1 cellular context compared by ENCODE assay signal in the genomic region with DNA sequence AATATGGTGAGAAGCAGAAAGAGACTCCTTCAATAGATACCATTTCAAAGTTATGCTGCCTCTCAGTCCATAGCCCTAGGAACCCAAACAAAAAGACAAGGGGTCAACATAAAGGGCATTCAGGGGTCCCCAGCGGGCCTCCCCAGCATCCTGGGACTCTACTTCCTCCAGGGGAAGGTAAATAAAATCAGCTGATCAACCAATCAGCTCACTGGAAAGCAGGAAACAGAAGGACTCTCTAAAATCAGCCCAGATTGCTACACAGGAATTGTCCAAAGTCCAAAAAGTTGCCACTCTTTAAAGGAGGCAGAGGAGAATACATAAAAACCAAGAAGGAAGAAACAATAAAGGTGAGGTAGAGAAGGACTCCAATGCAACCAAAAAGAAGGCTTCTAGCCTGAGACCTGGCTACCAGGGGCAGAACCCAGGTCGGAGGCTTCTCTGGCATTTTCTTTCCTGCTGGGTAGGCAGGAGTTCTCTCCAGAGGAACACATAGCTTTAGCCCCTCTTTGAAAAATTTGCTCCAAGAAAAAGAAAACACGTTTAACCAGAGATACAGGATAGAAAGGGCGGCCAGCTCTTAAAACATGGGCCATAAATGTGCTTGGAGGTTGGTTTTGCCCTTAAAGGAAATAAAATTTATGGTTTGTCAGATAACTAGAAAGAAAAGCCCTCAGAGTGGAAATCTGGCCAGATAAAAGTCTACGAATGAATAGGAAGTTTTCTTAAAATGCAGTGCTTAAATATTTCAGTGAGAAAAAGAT.
A peak's percentile ranks its signal among the peaks of the same experiment; 100 is the strongest.
TF ChIP-seq lines count a peak whose summit lies in the region.

No MANE protein-coding gene starts in this region.

TF ChIP-seq in HepG2, 621 proteins besides CTCF, POLR2A, EP300 and RAD21 (continued from another document and continues in another):
- TF ChIP-seq ZNF577 (CRISPR knock-in tag; IDR thresholded peaks at IDR 0.05; ENCODE audit: borderline replicate concordance, low read depth) = no peak
- no peak for TF ChIP-seq ZNF557 (CRISPR knock-in tag; IDR thresholded peaks at IDR 0.05)
- TF ChIP-seq, protein P1, sequence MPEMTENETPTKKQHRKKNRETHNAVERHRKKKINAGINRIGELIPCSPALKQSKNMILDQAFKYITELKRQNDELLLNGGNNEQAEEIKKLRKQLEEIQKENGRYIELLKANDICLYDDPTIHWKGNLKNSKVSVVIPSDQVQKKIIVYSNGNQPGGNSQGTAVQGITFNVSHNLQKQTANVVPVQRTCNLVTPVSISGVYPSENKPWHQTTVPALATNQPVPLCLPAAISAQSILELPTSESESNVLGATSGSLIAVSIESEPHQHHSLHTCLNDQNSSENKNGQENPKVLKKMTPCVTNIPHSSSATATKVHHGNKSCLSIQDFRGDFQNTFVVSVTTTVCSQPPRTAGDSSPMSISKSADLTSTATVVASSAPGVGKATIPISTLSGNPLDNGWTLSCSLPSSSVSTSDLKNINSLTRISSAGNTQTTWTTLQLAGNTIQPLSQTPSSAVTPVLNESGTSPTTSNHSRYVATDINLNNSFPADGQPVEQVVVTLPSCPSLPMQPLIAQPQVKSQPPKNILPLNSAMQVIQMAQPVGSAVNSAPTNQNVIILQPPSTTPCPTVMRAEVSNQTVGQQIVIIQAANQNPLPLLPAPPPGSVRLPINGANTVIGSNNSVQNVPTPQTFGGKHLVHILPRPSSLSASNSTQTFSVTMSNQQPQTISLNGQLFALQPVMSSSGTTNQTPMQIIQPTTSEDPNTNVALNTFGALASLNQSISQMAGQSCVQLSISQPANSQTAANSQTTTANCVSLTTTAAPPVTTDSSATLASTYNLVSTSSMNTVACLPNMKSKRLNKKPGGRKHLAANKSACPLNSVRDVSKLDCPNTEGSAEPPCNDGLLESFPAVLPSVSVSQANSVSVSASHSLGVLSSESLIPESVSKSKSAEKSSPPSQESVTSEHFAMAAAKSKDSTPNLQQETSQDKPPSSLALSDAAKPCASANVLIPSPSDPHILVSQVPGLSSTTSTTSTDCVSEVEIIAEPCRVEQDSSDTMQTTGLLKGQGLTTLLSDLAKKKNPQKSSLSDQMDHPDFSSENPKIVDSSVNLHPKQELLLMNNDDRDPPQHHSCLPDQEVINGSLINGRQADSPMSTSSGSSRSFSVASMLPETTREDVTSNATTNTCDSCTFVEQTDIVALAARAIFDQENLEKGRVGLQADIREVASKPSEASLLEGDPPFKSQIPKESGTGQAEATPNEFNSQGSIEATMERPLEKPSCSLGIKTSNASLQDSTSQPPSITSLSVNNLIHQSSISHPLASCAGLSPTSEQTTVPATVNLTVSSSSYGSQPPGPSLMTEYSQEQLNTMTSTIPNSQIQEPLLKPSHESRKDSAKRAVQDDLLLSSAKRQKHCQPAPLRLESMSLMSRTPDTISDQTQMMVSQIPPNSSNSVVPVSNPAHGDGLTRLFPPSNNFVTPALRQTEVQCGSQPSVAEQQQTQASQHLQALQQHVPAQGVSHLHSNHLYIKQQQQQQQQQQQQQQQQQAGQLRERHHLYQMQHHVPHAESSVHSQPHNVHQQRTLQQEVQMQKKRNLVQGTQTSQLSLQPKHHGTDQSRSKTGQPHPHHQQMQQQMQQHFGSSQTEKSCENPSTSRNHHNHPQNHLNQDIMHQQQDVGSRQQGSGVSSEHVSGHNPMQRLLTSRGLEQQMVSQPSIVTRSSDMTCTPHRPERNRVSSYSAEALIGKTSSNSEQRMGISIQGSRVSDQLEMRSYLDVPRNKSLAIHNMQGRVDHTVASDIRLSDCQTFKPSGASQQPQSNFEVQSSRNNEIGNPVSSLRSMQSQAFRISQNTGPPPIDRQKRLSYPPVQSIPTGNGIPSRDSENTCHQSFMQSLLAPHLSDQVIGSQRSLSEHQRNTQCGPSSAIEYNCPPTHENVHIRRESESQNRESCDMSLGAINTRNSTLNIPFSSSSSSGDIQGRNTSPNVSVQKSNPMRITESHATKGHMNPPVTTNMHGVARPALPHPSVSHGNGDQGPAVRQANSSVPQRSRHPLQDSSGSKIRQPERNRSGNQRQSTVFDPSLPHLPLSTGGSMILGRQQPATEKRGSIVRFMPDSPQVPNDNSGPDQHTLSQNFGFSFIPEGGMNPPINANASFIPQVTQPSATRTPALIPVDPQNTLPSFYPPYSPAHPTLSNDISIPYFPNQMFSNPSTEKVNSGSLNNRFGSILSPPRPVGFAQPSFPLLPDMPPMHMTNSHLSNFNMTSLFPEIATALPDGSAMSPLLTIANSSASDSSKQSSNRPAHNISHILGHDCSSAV (CRISPR knock-in tag; IDR thresholded peaks at IDR 0.05; ENCODE audit: borderline replicate concordance) = no peak
- TF ChIP-seq ERF (CRISPR knock-in tag; IDR thresholded peaks at IDR 0.05) = no peak
- TF ChIP-seq, protein P2, sequence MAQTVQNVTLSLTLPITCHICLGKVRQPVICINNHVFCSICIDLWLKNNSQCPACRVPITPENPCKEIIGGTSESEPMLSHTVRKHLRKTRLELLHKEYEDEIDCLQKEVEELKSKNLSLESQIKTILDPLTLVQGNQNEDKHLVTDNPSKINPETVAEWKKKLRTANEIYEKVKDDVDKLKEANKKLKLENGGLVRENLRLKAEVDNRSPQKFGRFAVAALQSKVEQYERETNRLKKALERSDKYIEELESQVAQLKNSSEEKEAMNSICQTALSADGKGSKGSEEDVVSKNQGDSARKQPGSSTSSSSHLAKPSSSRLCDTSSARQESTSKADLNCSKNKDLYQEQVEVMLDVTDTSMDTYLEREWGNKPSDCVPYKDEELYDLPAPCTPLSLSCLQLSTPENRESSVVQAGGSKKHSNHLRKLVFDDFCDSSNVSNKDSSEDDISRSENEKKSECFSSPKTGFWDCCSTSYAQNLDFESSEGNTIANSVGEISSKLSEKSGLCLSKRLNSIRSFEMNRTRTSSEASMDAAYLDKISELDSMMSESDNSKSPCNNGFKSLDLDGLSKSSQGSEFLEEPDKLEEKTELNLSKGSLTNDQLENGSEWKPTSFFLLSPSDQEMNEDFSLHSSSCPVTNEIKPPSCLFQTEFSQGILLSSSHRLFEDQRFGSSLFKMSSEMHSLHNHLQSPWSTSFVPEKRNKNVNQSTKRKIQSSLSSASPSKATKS (CRISPR knock-in tag; IDR thresholded peaks at IDR 0.05) = no peak
- TF ChIP-seq, protein P3, sequence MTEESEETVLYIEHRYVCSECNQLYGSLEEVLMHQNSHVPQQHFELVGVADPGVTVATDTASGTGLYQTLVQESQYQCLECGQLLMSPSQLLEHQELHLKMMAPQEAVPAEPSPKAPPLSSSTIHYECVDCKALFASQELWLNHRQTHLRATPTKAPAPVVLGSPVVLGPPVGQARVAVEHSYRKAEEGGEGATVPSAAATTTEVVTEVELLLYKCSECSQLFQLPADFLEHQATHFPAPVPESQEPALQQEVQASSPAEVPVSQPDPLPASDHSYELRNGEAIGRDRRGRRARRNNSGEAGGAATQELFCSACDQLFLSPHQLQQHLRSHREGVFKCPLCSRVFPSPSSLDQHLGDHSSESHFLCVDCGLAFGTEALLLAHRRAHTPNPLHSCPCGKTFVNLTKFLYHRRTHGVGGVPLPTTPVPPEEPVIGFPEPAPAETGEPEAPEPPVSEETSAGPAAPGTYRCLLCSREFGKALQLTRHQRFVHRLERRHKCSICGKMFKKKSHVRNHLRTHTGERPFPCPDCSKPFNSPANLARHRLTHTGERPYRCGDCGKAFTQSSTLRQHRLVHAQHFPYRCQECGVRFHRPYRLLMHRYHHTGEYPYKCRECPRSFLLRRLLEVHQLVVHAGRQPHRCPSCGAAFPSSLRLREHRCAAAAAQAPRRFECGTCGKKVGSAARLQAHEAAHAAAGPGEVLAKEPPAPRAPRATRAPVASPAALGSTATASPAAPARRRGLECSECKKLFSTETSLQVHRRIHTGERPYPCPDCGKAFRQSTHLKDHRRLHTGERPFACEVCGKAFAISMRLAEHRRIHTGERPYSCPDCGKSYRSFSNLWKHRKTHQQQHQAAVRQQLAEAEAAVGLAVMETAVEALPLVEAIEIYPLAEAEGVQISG (CRISPR knock-in tag; IDR thresholded peaks at IDR 0.05) = no peak
- no peak for TF ChIP-seq DPF2 (CRISPR knock-in tag; IDR thresholded peaks at IDR 0.05; ENCODE audit: borderline replicate concordance, low read depth)
- peak; percentile 86 for TF ChIP-seq GATAD2A (CRISPR knock-in tag; IDR thresholded peaks at IDR 0.05)
- TF ChIP-seq CBX1 (IDR thresholded peaks at IDR 0.05; ENCODE audit: low read depth) = no peak
- TF ChIP-seq NR2F1 (CRISPR knock-in tag; IDR thresholded peaks at IDR 0.05) = 0 out of 4 replicates have a peak, but pooled peaks of 1 of the 2 experiments have one; percentile 9
- peak; percentile 21; the same call in 1 of the 2 replicates for TF ChIP-seq ELF1 (CRISPR knock-in tag; IDR thresholded peaks at IDR 0.05)
- TF ChIP-seq, protein P4, sequence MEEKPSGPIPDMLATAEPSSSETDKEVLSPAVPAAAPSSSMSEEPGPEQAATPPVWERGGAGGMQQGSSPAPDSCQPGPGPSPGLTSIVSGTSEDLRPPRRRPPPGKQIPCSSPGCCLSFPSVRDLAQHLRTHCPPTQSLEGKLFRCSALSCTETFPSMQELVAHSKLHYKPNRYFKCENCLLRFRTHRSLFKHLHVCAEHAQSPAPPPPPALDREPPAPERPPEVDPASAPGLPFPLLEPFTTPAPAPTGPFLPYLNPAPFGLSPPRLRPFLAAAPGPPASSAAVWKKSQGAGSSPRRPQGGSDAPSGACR (CRISPR knock-in tag; IDR thresholded peaks at IDR 0.05) = no peak
- TF ChIP-seq ZNF879 (CRISPR knock-in tag; IDR thresholded peaks at IDR 0.05) = no peak
- TF ChIP-seq FOSL2 (CRISPR knock-in tag; IDR thresholded peaks at IDR 0.05) = 0 out of 2 replicates have a peak, but pooled peaks have one; percentile 14
- peak; percentile 34; the same call in 1 of the 2 replicates for TF ChIP-seq GATA4 (IDR thresholded peaks at IDR 0.05; ENCODE audit: borderline replicate concordance, low read depth)
- TF ChIP-seq, protein P5, sequence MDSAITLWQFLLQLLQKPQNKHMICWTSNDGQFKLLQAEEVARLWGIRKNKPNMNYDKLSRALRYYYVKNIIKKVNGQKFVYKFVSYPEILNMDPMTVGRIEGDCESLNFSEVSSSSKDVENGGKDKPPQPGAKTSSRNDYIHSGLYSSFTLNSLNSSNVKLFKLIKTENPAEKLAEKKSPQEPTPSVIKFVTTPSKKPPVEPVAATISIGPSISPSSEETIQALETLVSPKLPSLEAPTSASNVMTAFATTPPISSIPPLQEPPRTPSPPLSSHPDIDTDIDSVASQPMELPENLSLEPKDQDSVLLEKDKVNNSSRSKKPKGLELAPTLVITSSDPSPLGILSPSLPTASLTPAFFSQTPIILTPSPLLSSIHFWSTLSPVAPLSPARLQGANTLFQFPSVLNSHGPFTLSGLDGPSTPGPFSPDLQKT (CRISPR knock-in tag; IDR thresholded peaks at IDR 0.05; ENCODE audit: borderline replicate concordance) = no peak
- TF ChIP-seq, protein P6, sequence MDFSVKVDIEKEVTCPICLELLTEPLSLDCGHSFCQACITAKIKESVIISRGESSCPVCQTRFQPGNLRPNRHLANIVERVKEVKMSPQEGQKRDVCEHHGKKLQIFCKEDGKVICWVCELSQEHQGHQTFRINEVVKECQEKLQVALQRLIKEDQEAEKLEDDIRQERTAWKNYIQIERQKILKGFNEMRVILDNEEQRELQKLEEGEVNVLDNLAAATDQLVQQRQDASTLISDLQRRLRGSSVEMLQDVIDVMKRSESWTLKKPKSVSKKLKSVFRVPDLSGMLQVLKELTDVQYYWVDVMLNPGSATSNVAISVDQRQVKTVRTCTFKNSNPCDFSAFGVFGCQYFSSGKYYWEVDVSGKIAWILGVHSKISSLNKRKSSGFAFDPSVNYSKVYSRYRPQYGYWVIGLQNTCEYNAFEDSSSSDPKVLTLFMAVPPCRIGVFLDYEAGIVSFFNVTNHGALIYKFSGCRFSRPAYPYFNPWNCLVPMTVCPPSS (IDR thresholded peaks at IDR 0.05) = no peak
- TF ChIP-seq ZNF430 (CRISPR knock-in tag; IDR thresholded peaks at IDR 0.05) = no peak
- TF ChIP-seq FOXC1 (CRISPR knock-in tag; IDR thresholded peaks at IDR 0.05; ENCODE audit: borderline replicate concordance) = no peak
- no peak for TF ChIP-seq PCBP2 (optimal IDR thresholded peaks at IDR 0.05; ENCODE audit: low read depth, low read length, poor library complexity, severe bottlenecking)
- no peak for TF ChIP-seq ZSCAN22 (CRISPR knock-in tag; IDR thresholded peaks at IDR 0.05)
- no peak for TF ChIP-seq CENPX (CRISPR knock-in tag; IDR thresholded peaks at IDR 0.05)
- TF ChIP-seq, protein P7, sequence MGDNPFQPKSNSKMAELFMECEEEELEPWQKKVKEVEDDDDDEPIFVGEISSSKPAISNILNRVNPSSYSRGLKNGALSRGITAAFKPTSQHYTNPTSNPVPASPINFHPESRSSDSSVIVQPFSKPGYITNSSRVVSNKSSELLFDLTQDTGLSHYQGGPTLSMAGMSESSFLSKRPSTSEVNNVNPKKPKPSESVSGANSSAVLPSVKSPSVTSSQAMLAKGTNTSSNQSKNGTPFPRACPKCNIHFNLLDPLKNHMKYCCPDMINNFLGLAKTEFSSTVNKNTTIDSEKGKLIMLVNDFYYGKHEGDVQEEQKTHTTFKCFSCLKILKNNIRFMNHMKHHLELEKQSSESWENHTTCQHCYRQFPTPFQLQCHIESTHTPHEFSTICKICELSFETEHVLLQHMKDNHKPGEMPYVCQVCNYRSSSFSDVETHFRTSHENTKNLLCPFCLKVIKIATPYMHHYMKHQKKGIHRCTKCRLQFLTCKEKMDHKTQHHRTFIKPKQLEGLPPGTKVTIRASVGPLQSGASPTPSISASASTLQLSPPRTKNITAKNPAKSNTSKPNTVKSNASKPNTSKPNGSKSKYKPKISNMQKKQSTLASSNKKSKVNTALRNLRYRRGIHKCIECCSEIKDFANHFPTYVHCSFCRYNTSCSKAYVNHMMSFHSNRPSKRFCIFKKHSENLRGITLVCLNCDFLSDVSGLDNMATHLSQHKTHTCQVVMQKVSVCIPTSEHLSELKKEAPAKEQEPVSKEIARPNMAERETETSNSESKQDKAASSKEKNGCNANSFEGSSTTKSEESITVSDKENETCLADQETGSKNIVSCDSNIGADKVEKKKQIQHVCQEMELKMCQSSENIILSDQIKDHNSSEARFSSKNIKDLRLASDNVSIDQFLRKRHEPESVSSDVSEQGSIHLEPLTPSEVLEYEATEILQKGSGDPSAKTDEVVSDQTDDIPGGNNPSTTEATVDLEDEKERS (CRISPR knock-in tag; IDR thresholded peaks at IDR 0.05) = no peak
- no peak for TF ChIP-seq JUN (CRISPR knock-in tag; IDR thresholded peaks at IDR 0.05)
- TF ChIP-seq HNRNPK (IDR thresholded peaks at IDR 0.05; ENCODE audit: low read depth, low read length, poor library complexity, severe bottlenecking) = no peak
